In the genomic region with DNA sequence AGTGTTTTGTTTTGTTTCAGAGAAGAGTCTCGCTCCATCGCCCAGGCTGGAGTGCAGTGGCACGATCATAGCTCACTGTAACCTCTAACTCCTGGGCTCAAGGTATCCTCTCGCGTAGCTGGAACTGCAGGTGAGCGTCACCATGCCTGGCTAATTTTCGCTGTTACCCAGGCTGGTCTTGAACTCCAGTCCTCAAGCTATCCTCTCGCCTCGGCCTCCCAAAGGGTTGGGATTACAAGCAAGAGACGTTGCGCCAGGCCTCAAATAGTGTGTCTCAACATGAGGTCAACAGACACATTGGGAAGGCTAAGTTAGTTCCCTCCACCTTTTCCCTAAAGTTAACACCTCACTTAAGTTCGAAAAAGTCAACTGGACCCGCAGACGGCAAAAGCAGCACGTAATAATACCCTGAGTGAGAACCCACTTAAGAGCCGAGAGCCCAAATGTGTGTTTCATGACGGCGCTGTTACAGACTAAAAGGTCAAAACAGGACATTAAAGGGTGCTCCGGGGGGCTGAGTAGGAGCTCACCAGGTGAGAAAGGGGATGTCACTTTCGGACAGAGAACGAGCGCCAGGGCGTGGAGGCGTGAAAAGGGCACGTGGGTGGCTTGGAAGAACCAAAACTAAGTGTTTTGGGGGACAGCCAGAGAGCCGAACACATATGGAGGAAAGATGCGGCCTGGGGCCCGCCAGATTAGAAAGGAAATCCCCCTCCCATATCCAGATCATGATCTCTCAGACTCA, we compare ENCODE assay signal across 8 cellular contexts. TPM values are rescaled to one million over a fixed set of nuclear protein-coding genes. Genes with fewer than 3 reads are reported as not detected.
DNase-seq lines count a peak whose midpoint lies in the region; ATAC-seq and TF ChIP-seq lines count a peak whose summit lies in the region.

No MANE protein-coding gene starts in this region.

- H3K4me1 ChIP-seq in A673 (ENCODE audit: insufficient read depth, low read length, poor library complexity, severe bottlenecking) (peaks cover 14% of the 10 kb centered on the region), duodenal mucosa (ENCODE audit: control insufficient read depth in 1 of 2, insufficient read depth in 2 of 2, low read length in 2 of 2) (peaks cover 43 to 45% of the 10 kb centered on the region in 2 donors), mucosa of stomach (ENCODE audit: control insufficient read depth, insufficient read depth, low read length) (peaks cover 22% of the 10 kb centered on the region), transverse colon (peaks cover 15 to 50% (median 35%) of the 10 kb centered on the region in 4 donors)

- in situ Hi-C loops in transverse colon (cut with MboI; ENCODE audit: low pct_ligation_motif_present in 1 of 4, low pct_unique_long_range_greater_than_20kb in 1 of 4, low sequenced_read_pairs in 3 of 4) = no loop called here

- BruUV-seq in A673 (replicated peaks; lab: Mats Ljungman, UMichigan) = TSS peak; percentile 70

- no peak for TF ChIP-seq CTCF in A673 (conservative IDR thresholded peaks at IDR 0.05; ENCODE audit: low read depth, low read length)
- no peak for TF ChIP-seq CTCF in transverse colon (IDR thresholded peaks at IDR 0.05)

- CTCF ChIA-PET in A673 (lab: Charles Lee) = interaction anchor here (1.4 kb wide), 1 partner anchor 25 kb away, joined by 5 read pairs; no protein-coding TSS in a partner anchor

- H3K9me3 ChIP-seq in A673 (ENCODE audit: low read depth, low read length, poor library complexity, severe bottlenecking) (no peaks in the 10 kb centered on the region), duodenal mucosa (ENCODE audit: control insufficient read depth in 1 of 2, low read length in 2 of 2) (no peaks in the 10 kb centered on the region), mucosa of stomach (ENCODE audit: control insufficient read depth, low read length) (no peaks in the 10 kb centered on the region), transverse colon (no peaks in the 10 kb centered on the region)

- H3K27ac ChIP-seq in A673 (ENCODE audit: low read depth, low read length, poor library complexity, severe bottlenecking) = peak overlapping the region; percentile 97
- H3K27ac ChIP-seq in duodenal mucosa (ENCODE audit: low read depth, low read length) = no peak overlapping the region
- H3K27ac ChIP-seq in transverse colon = peak overlapping the region; percentile 87 to 97 (median 96)

- H3K4me3 ChIP-seq in A673 (ENCODE audit: low read depth, low read length, poor library complexity, severe bottlenecking) (peak overlapping the region; percentile 93), duodenal mucosa (ENCODE audit: low read depth in 1 of 2, low read length in 2 of 2) (peak overlapping the region; percentile 93 to 97), mucosa of stomach (ENCODE audit: low read length) (peak overlapping the region; percentile 83), transverse colon (peak overlapping the region; percentile 53 to 91 (median 82))

- peaks cover 4% of the 10 kb centered on the region for H3K36me3 ChIP-seq in A673 (ENCODE audit: insufficient read depth, low read length, poor library complexity, severe bottlenecking)
- peaks cover 2 to 6% of the 10 kb centered on the region in 2 donors for H3K36me3 ChIP-seq in duodenal mucosa (ENCODE audit: control insufficient read depth in 1 of 2, insufficient read depth in 2 of 2, low read length in 2 of 2)
- H3K36me3 ChIP-seq in mucosa of stomach (ENCODE audit: control insufficient read depth, insufficient read depth, low read length) = peaks cover 6% of the 10 kb centered on the region
- H3K36me3 ChIP-seq in transverse colon = no peaks in the 10 kb centered on the region

- POLR2A ChIA-PET in A673 (lab: Charles Lee; ENCODE audit: low non-redundant PET) = no interaction called here

- ATAC-seq in GM18502 (IDR thresholded peaks at IDR 0.05; ENCODE audit: poor library complexity, unreplicated experiment) (peak; percentile 47), HG02943 (IDR thresholded peaks at IDR 0.05; ENCODE audit: low read depth, unreplicated experiment) (peak; percentile 40)

- TF ChIP-seq POLR2A in transverse colon (IDR thresholded peaks at IDR 0.05) = no peak

- 30 to 37% methylated on average over 13 to 28 of the region's 28 CpGs for whole genome bisulfite sequencing in transverse colon (ENCODE audit: low coverage in 1 of 2), 2 donors

- DNase-seq in A673 (ENCODE audit: low spot score) = no peak
- peak; percentile 58 for DNase-seq in OCI-M1 (lab: John Stamatoyannopoulos, UW)
- DNase-seq in transverse colon = no peak
- no peak for DNase-seq in NCI-H748 (lab: John Stamatoyannopoulos, UW; ENCODE audit: unreplicated experiment)

- intact Hi-C loops in A673 (cut with micrococcal nuclease; ENCODE audit: unreplicated experiment) = no loop called here
- intact Hi-C loops in transverse colon (cut with DNase I; ENCODE audit: low total_unique reads) = no loop called here

- TF ChIP-seq EP300 in transverse colon (IDR thresholded peaks at IDR 0.05; ENCODE audit: low read depth) = no peak

- H3K27me3 ChIP-seq in A673 (replicated peaks; ENCODE audit: insufficient read depth, low read depth, low read length, poor library complexity) = no peaks in the 10 kb centered on the region
- no peaks in the 10 kb centered on the region for H3K27me3 ChIP-seq in duodenal mucosa (ENCODE audit: control insufficient read depth in 1 of 2, insufficient read depth in 2 of 2, low read length in 2 of 2)
- H3K27me3 ChIP-seq in mucosa of stomach (ENCODE audit: control insufficient read depth, insufficient read depth, low read length) = no peaks in the 10 kb centered on the region
- no peaks in the 10 kb centered on the region for H3K27me3 ChIP-seq in transverse colon

- H3K9ac ChIP-seq in duodenal mucosa (ENCODE audit: low read depth in 1 of 2, low read length in 2 of 2) (peak overlapping the region; percentile 88 to 99), mucosa of stomach (ENCODE audit: low read length) (peak overlapping the region; percentile 92)

RNA-seq across cellular contexts. Expression of gene TTI1, which starts 0.5 kb away (rescaled TPM):
- total RNA-seq in A673 (2021) = 37.3 and 40.3 TPM in 2 replicates
- 10 to 100 TPM in 2 of 4 donors, 1 to 10 TPM in 2; 4.5 to 19.5 (median 9.4) TPM for total RNA-seq in transverse colon

RNA-seq across cellular contexts. Expression of gene RPRD1B, which starts 0.8 kb away (rescaled TPM):
- total RNA-seq in A673 (2021) = 36.1 and 38.7 TPM in 2 replicates
- 10 to 100 TPM; 16.5 to 35.9 (median 21.0) TPM for total RNA-seq in transverse colon
